In genomic region chr14:88904864-88905263, GRCh38 we compare ENCODE assay signal across 25 cellular contexts.
DNase-seq lines count a peak whose midpoint lies in the region; ATAC-seq and TF ChIP-seq lines count a peak whose summit lies in the region.
"Had no signal": no experiment of that assay in that cellular context is flagged by ENCODE, and none has a peak within 500 bp of the region (broad histone marks: within the 10 kb centered on the region; RNA-seq: fewer than 3 reads in every experiment).

No MANE protein-coding gene starts in this region.

- TF ChIP-seq CTCF in esophagus muscularis mucosa (IDR thresholded peaks at IDR 0.05), result no peak
- TF ChIP-seq CTCF in right lobe of liver (IDR thresholded peaks at IDR 0.05), result no peak

- no peak for TF ChIP-seq POLR2A in esophagus muscularis mucosa (IDR thresholded peaks at IDR 0.05; ENCODE audit: low read depth)
- TF ChIP-seq POLR2A in right lobe of liver (IDR thresholded peaks at IDR 0.05), result no peak

- H3K27me3 ChIP-seq in esophagus muscularis mucosa (no peaks in the 10 kb centered on the region), right lobe of liver (no peaks in the 10 kb centered on the region)
- H3K27me3 ChIP-seq: heart right ventricle, ovary had no signal

- H3K9me3 ChIP-seq in esophagus muscularis mucosa (peaks cover 0 to 13% (median 9%) of the 10 kb centered on the region in 4 donors), right lobe of liver (no peaks in the 10 kb centered on the region)
- H3K9me3 ChIP-seq: ovary had no signal

- TF ChIP-seq EP300 in esophagus muscularis mucosa (IDR thresholded peaks at IDR 0.05), result no peak

- intact Hi-C loops in esophagus muscularis mucosa (cut with DNase I), result no loop called here
- intact Hi-C loops in right lobe of liver (cut with DNase I), result no loop called here

- H3K27ac ChIP-seq in esophagus muscularis mucosa (replicated peaks in 1 of 4), result no peak overlapping the region
- no peak overlapping the region for H3K27ac ChIP-seq in right lobe of liver
- H3K27ac ChIP-seq: heart right ventricle, ovary had no signal

- ATAC-seq in SK-N-SH treated with all-trans-retinoic acid at 6 μM for 48 hours, result peak; percentile 38; the same call in 2 of the 3 replicates
- no peak for ATAC-seq in right lobe of liver
- ATAC-seq in GM19328 (IDR thresholded peaks at IDR 0.05; ENCODE audit: unreplicated experiment), result no peak
- ATAC-seq: CD8-positive, alpha-beta T cell; heart right ventricle; left lobe of liver; naive thymus-derived CD8-positive, alpha-beta T cell; right cardiac atrium had no signal

- H3K4me1 ChIP-seq in esophagus muscularis mucosa, result no peaks in the 10 kb centered on the region
- no peaks in the 10 kb centered on the region for H3K4me1 ChIP-seq in right lobe of liver

- H3K4me3 ChIP-seq in esophagus muscularis mucosa (no peak overlapping the region), right lobe of liver (no peak overlapping the region)
- H3K4me3 ChIP-seq: heart right ventricle, ovary had no signal

- DNase-seq in H4 (ENCODE audit: low spot score), result peak; percentile 10
- DNase-seq in esophagus muscularis mucosa (ENCODE audit: extremely low spot score), result peak; percentile 74
- peak; percentile 20 for DNase-seq in renal cortical epithelial cell (ENCODE audit: low read depth)
- DNase-seq in inferior parietal cortex (ENCODE audit: extremely low spot score), result no peak
- no peak for DNase-seq in right lobe of liver
- no peak for DNase-seq in NCI-H2081 treated with DMSO at 0.1 percent for 48 hours (lab: John Stamatoyannopoulos, UW)
- DNase-seq: activated CD4-positive, alpha-beta T cell treated with anti-CD3 and anti-CD28 coated beads for 48 hours; activated naive CD4-positive, alpha-beta T cell treated with Interleukin-2 at 50 U/mL for 16 hours; activated T-cell treated with anti-CD3 and anti-CD28 coated beads, Interleukin-2, amount 50 U/mL, for 48 hours; amniotic stem cell; CD8-positive, alpha-beta T cell; DMS 273 treated with DMSO at 0.1 percent for 48 hours; heart right ventricle; KG1; naive thymus-derived CD8-positive, alpha-beta T cell; NCI-H1048; NCI-H1694 treated with DMSO at 0.1 percent for 48 hours; NCI-H748 treated with DMSO at 0.1 percent for 48 hours; ovary; right cardiac atrium; RPMI8226; stimulated activated CD4-positive, alpha-beta T cell treated with anti-CD3 and anti-CD28 coated beads, Interleukin-4, amount 100 ng/mL, for 4 hours had no signal

- no peaks in the 10 kb centered on the region for H3K36me3 ChIP-seq in esophagus muscularis mucosa
- H3K36me3 ChIP-seq in right lobe of liver, result no peaks in the 10 kb centered on the region
- H3K36me3 ChIP-seq: heart right ventricle, ovary had no signal

- 72% methylated on average over 5 of the region's 5 CpGs for WGBS in esophagus muscularis mucosa
- 53% methylated on average over 4 of the region's 5 CpGs for WGBS in right lobe of liver (ENCODE audit: insufficient coverage, low coverage, low lambda C conversion rate, missing lambda C conversion rate)

TF ChIP-seq in SK-N-SH treated with all-trans-retinoic acid at 6 μM for 48 hours, 23 proteins besides CTCF, POLR2A, EP300 and RAD21:
- TF ChIP-seq RARB (CRISPR knock-in tag; IDR thresholded peaks at IDR 0.05), result no peak
- no peak for TF ChIP-seq ZNF8 (CRISPR knock-in tag; IDR thresholded peaks at IDR 0.05)
- no peak for TF ChIP-seq GLIS3 (CRISPR knock-in tag; IDR thresholded peaks at IDR 0.05)
- no peak for TF ChIP-seq ZNF70 (CRISPR knock-in tag; IDR thresholded peaks at IDR 0.05)
- TF ChIP-seq BACH2 (CRISPR knock-in tag; IDR thresholded peaks at IDR 0.05; ENCODE audit: borderline replicate concordance), result no peak
- TF ChIP-seq ARNTL (CRISPR knock-in tag; IDR thresholded peaks at IDR 0.05; ENCODE audit: borderline replicate concordance, low read depth), result no peak
- no peak for TF ChIP-seq OSR1 (CRISPR knock-in tag; IDR thresholded peaks at IDR 0.05)
- no peak for TF ChIP-seq ESRRG (CRISPR knock-in tag; IDR thresholded peaks at IDR 0.05)
- no peak for TF ChIP-seq ZFP30 (CRISPR knock-in tag; IDR thresholded peaks at IDR 0.05)
- TF ChIP-seq PATZ1 (CRISPR knock-in tag; IDR thresholded peaks at IDR 0.05; ENCODE audit: borderline replicate concordance), result no peak
- no peak for TF ChIP-seq ZFP3 (CRISPR knock-in tag; IDR thresholded peaks at IDR 0.05)
- TF ChIP-seq PPARA (CRISPR knock-in tag; IDR thresholded peaks at IDR 0.05; ENCODE audit: borderline replicate concordance), result no peak
- no peak for TF ChIP-seq SNAI2 (CRISPR knock-in tag; IDR thresholded peaks at IDR 0.05)
- no peak for TF ChIP-seq CSRNP3 (CRISPR knock-in tag; IDR thresholded peaks at IDR 0.05)
- TF ChIP-seq CSDC2 (CRISPR knock-in tag; IDR thresholded peaks at IDR 0.05), result no peak
- TF ChIP-seq TCF4 (CRISPR knock-in tag; IDR thresholded peaks at IDR 0.05; ENCODE audit: borderline replicate concordance), result no peak
- no peak for TF ChIP-seq ZC3H10 (CRISPR knock-in tag; IDR thresholded peaks at IDR 0.05)
- TF ChIP-seq TOX (CRISPR knock-in tag; IDR thresholded peaks at IDR 0.05; ENCODE audit: borderline replicate concordance), result no peak

Comparison
In these comparisons a context has a peak if more than half of its experiments do, and no peak if none do; other contexts are left out.
1. DNase-seq: peak in H4 (single experiment), esophagus muscularis mucosa (single experiment) and renal cortical epithelial cell (single experiment); none in inferior parietal cortex (single experiment), right lobe of liver (0 of 3) and NCI-H2081 treated with DMSO at 0.1 percent for 48 hours (single experiment).